In genomic region chr16:47204736-47205499, GRCh38 we compare ENCODE assay signal across 17 cellular contexts.
DNase-seq lines count a peak whose midpoint lies in the region; ATAC-seq and TF ChIP-seq lines count a peak whose summit lies in the region.
"Had no signal": no experiment of that assay in that cellular context is flagged by ENCODE, and none has a peak within 500 bp of the region (broad histone marks: within the 10 kb centered on the region; RNA-seq: fewer than 3 reads in every experiment).

No MANE protein-coding gene starts in this region.

- no peaks in the 10 kb centered on the region for H3K9me3 ChIP-seq in BE2C
- H3K9me3 ChIP-seq in T-helper 17 cell (ENCODE audit: control insufficient read depth, low read length, poor library complexity, severe bottlenecking) = no peaks in the 10 kb centered on the region
- H3K9me3 ChIP-seq in gastrocnemius medialis = no peaks in the 10 kb centered on the region
- H3K9me3 ChIP-seq: HAP-1 had no signal

- H3K36me3 ChIP-seq in BE2C = no peaks in the 10 kb centered on the region
- H3K36me3 ChIP-seq in GM23338 (ENCODE audit: insufficient read depth) = no peaks in the 10 kb centered on the region
- no peaks in the 10 kb centered on the region for H3K36me3 ChIP-seq in gastrocnemius medialis
- H3K36me3 ChIP-seq: HAP-1 had no signal

- H3K27me3 ChIP-seq in BE2C = no peaks in the 10 kb centered on the region
- no peaks in the 10 kb centered on the region for H3K27me3 ChIP-seq in GM23338 (ENCODE audit: insufficient read depth)
- H3K27me3 ChIP-seq in gastrocnemius medialis = no peaks in the 10 kb centered on the region
- H3K27me3 ChIP-seq: hepatocyte had no signal

- H3K9me3 Mint-ChIP-seq in GM23338 = peaks cover 2% of the 10 kb centered on the region; the same call in 2 of the 3 replicates
- H3K9me3 Mint-ChIP-seq: CD4-positive, alpha-beta T cell; naive thymus-derived CD8-positive, alpha-beta T cell had no signal

- H3K79me2 ChIP-seq in GM23338 (replicated peaks; ENCODE audit: insufficient read depth) = no peaks in the 10 kb centered on the region
- H3K79me2 ChIP-seq: hepatocyte had no signal

- H2AFZ ChIP-seq in GM23338 = no peak overlapping the region
- H2AFZ ChIP-seq: hepatocyte had no signal

- DNase-seq in BE2C = no peak
- DNase-seq in GM23338 (ENCODE audit: low spot score) = peak; percentile 2
- no peak for DNase-seq in T-helper 17 cell
- peak; percentile 1 for DNase-seq in left kidney (ENCODE audit: low read depth, low spot score)
- DNase-seq in stimulated activated CD4-positive, alpha-beta T cell treated with anti-CD3 and anti-CD28 coated beads, Interleukin-4, amount 100 ng/mL, for 4 hours = no peak
- DNase-seq in gastrocnemius medialis = no peak
- DNase-seq: activated T-cell treated with anti-CD3 and anti-CD28 coated beads, Interleukin-2, amount 50 U/mL, for 48 hours; CD4-positive, alpha-beta T cell; erythroblast; left cardiac atrium; naive thymus-derived CD8-positive, alpha-beta T cell; NCI-H2227 treated with DMSO at 0.1 percent for 48 hours; right cardiac atrium; stimulated activated CD4-positive, alpha-beta T cell treated with anti-CD3 and anti-CD28 coated beads, Interleukin-4, amount 100 ng/mL, for 1 hour had no signal

- H3K27ac ChIP-seq in GM23338 (ENCODE audit: low read depth) (no peak overlapping the region), gastrocnemius medialis (no peak overlapping the region)
- H3K27ac ChIP-seq: hepatocyte had no signal

- H3K4me3 ChIP-seq in BE2C (ENCODE audit: low read depth, low read length) = no peak overlapping the region
- H3K4me3 ChIP-seq in GM23338 = no peak overlapping the region
- H3K4me3 ChIP-seq in gastrocnemius medialis = no peak overlapping the region
- H3K4me3 ChIP-seq: HAP-1, hepatocyte had no signal

- H3K4me2 ChIP-seq in GM23338 = no peak overlapping the region
- H3K4me2 ChIP-seq: hepatocyte had no signal

- intact Hi-C loops in gastrocnemius medialis (cut with DNase I; ENCODE audit: low total_unique reads) = no loop called here

- H4K20me1 ChIP-seq in GM23338 (replicated peaks; ENCODE audit: insufficient read depth) = no peaks in the 10 kb centered on the region

- no peak for ATAC-seq in GM23338
- no peak for ATAC-seq in T-helper 17 cell
- ATAC-seq in HG03039 (IDR thresholded peaks at IDR 0.05; ENCODE audit: unreplicated experiment) = no peak
- no peak for ATAC-seq in gastrocnemius medialis
- ATAC-seq: left cardiac atrium; naive thymus-derived CD8-positive, alpha-beta T cell; right cardiac atrium had no signal

- TF ChIP-seq CTCF in BE2C (IDR thresholded peaks at IDR 0.05; ENCODE audit: low read depth, low read length) (peak; percentile 35), GM23338 (conservative IDR thresholded peaks at IDR 0.05; ENCODE audit: low read depth in 2 of 2) (peak in 1 of 2 experiments; percentile 37; a peak in 2 of 4 replicates), gastrocnemius medialis (IDR thresholded peaks at IDR 0.05 in 4 of 5, conservative IDR thresholded peaks at IDR 0.05 in 1 of 5) (no peak)

- H3K4me3 Mint-ChIP-seq in GM23338 (no peak overlapping the region), T-helper 17 cell (no peak overlapping the region)
- H3K4me3 Mint-ChIP-seq: CD4-positive, alpha-beta T cell; naive thymus-derived CD8-positive, alpha-beta T cell had no signal

- in situ Hi-C loops in gastrocnemius medialis (cut with MboI; ENCODE audit: low sequenced_read_pairs in 4 of 4) = no loop called here

- H3K27ac Mint-ChIP-seq in GM23338 (no peak overlapping the region), T-helper 17 cell (peak overlapping the region; percentile 8)
- H3K27ac Mint-ChIP-seq: CD4-positive, alpha-beta T cell; naive thymus-derived CD8-positive, alpha-beta T cell had no signal

- H3K4me1 ChIP-seq in BE2C (no peaks in the 10 kb centered on the region), GM23338 (ENCODE audit: insufficient read depth) (no peaks in the 10 kb centered on the region), gastrocnemius medialis (no peaks in the 10 kb centered on the region)
- H3K4me1 ChIP-seq: HAP-1 had no signal

- no peak for TF ChIP-seq POLR2A in gastrocnemius medialis (IDR thresholded peaks at IDR 0.05)

- H3K4me1 Mint-ChIP-seq in GM23338 (peaks cover 5% of the 10 kb centered on the region; the same call in 1 of the 3 replicates), T-helper 17 cell (peaks cover 4% of the 10 kb centered on the region)

- peaks cover 3% of the 10 kb centered on the region for H3K27me3 Mint-ChIP-seq in GM23338 (ENCODE audit: insufficient read depth, low read depth, poor library complexity)
- no peaks in the 10 kb centered on the region for H3K27me3 Mint-ChIP-seq in T-helper 17 cell
- H3K27me3 Mint-ChIP-seq: CD4-positive, alpha-beta T cell; naive thymus-derived CD8-positive, alpha-beta T cell had no signal

- no peaks in the 10 kb centered on the region for H3F3A ChIP-seq in GM23338 (replicated peaks; ENCODE audit: low read depth)

- H3K9me2 ChIP-seq in GM23338 (ENCODE audit: insufficient read depth) = no peaks in the 10 kb centered on the region

- peaks cover 3% of the 10 kb centered on the region; the same call in 1 of the 3 replicates for H3K36me3 Mint-ChIP-seq in GM23338 (ENCODE audit: low read depth)
- no peaks in the 10 kb centered on the region for H3K36me3 Mint-ChIP-seq in T-helper 17 cell (ENCODE audit: low read depth)

TF ChIP-seq in GM23338, 12 proteins besides CTCF, POLR2A, EP300 and RAD21 (continues in another document):
- TF ChIP-seq ZNF462 (CRISPR knock-in tag; IDR thresholded peaks at IDR 0.05) = no peak
- no peak for TF ChIP-seq JUNB (IDR thresholded peaks at IDR 0.05; ENCODE audit: unreplicated experiment)

Comparison
In these comparisons a context has a peak if more than half of its experiments do, and no peak if none do; other contexts are left out.
1. DNase-seq: peak in GM23338 (single experiment) and left kidney (single experiment); none in BE2C (single experiment), T-helper 17 cell (0 of 3), stimulated activated CD4-positive, alpha-beta T cell treated with anti-CD3 and anti-CD28 coated beads, Interleukin-4, amount 100 ng/mL, for 4 hours (0 of 2) and gastrocnemius medialis (0 of 2).